In genomic region chr1:187634940-187635339, GRCh38 we compare ENCODE assay signal across 1 cellular context.
TF ChIP-seq lines count a peak whose summit lies in the region.

No MANE protein-coding gene starts in this region.

TF ChIP-seq in WTC11, 78 proteins besides CTCF, POLR2A, EP300 and RAD21 (continued from another document):
- TF ChIP-seq ATF6 (CRISPR knock-in tag; IDR thresholded peaks at IDR 0.05) (no peak), MAX (CRISPR knock-in tag; IDR thresholded peaks at IDR 0.05) (no peak), GABPB1 (CRISPR knock-in tag; IDR thresholded peaks at IDR 0.05) (no peak), NR3C1 (CRISPR knock-in tag; conservative IDR thresholded peaks at IDR 0.05; ENCODE audit: low read depth) (no peak), GRHL2 (CRISPR knock-in tag; IDR thresholded peaks at IDR 0.05; ENCODE audit: insufficient replicate concordance, severe bottlenecking) (no peak)
- TF ChIP-seq, protein P1, sequence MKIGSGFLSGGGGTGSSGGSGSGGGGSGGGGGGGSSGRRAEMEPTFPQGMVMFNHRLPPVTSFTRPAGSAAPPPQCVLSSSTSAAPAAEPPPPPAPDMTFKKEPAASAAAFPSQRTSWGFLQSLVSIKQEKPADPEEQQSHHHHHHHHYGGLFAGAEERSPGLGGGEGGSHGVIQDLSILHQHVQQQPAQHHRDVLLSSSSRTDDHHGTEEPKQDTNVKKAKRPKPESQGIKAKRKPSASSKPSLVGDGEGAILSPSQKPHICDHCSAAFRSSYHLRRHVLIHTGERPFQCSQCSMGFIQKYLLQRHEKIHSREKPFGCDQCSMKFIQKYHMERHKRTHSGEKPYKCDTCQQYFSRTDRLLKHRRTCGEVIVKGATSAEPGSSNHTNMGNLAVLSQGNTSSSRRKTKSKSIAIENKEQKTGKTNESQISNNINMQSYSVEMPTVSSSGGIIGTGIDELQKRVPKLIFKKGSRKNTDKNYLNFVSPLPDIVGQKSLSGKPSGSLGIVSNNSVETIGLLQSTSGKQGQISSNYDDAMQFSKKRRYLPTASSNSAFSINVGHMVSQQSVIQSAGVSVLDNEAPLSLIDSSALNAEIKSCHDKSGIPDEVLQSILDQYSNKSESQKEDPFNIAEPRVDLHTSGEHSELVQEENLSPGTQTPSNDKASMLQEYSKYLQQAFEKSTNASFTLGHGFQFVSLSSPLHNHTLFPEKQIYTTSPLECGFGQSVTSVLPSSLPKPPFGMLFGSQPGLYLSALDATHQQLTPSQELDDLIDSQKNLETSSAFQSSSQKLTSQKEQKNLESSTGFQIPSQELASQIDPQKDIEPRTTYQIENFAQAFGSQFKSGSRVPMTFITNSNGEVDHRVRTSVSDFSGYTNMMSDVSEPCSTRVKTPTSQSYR (CRISPR knock-in tag; IDR thresholded peaks at IDR 0.05): no peak
- TF ChIP-seq, protein P2, sequence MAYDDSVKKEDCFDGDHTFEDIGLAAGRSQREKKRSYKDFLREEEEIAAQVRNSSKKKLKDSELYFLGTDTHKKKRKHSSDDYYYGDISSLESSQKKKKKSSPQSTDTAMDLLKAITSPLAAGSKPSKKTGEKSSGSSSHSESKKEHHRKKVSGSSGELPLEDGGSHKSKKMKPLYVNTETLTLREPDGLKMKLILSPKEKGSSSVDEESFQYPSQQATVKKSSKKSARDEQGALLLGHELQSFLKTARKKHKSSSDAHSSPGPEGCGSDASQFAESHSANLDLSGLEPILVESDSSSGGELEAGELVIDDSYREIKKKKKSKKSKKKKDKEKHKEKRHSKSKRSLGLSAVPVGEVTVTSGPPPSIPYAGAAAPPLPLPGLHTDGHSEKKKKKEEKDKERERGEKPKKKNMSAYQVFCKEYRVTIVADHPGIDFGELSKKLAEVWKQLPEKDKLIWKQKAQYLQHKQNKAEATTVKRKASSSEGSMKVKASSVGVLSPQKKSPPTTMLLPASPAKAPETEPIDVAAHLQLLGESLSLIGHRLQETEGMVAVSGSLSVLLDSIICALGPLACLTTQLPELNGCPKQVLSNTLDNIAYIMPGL (CRISPR knock-in tag; IDR thresholded peaks at IDR 0.05): no peak
- TF ChIP-seq, protein P3, sequence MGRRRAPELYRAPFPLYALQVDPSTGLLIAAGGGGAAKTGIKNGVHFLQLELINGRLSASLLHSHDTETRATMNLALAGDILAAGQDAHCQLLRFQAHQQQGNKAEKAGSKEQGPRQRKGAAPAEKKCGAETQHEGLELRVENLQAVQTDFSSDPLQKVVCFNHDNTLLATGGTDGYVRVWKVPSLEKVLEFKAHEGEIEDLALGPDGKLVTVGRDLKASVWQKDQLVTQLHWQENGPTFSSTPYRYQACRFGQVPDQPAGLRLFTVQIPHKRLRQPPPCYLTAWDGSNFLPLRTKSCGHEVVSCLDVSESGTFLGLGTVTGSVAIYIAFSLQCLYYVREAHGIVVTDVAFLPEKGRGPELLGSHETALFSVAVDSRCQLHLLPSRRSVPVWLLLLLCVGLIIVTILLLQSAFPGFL (CRISPR knock-in tag; IDR thresholded peaks at IDR 0.05; ENCODE audit: borderline replicate concordance): no peak
